ENCODE assay signal across 14 cellular contexts in the genomic region with DNA sequence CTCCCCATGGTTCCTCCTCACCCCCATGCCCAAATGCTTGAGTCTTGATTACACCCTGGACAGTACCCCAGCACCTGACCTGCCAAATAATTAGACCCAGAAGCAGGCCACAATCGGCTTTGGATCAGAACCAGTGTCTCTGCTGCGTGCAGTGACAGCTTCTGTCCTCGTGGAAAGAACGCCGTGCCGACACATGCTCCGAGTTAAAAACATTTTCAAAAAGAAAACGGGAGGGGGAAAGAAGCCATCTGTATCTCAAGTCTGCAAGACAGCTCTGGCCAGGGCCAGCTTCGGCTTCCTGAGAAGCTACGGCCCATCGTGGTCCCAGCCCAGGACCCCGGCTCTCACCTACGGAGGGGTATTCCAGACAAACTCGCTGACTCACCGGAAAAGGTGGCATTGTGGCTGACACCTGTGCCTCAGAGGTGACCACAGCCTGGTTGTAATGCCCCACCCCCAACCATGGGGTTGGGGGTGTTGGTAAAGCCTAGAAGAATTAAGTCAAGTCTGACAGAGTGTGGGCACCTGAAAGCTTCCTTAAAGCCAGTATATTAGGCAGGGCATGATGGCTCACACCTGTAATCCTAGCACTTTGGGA. TPM values are rescaled to one million over a fixed set of nuclear protein-coding genes. Genes with fewer than 3 reads are reported as not detected.
A peak's percentile ranks its signal among the peaks of the same experiment; 100 is the strongest.
DNase-seq lines count a peak whose midpoint lies in the region; ATAC-seq and TF ChIP-seq lines count a peak whose summit lies in the region.
"Had no signal": no experiment of that assay in that cellular context is flagged by ENCODE, and none has a peak within 500 bp of the region (broad histone marks: within the 10 kb centered on the region; RNA-seq: fewer than 3 reads in every experiment).

No MANE protein-coding gene starts in this region.

- H3K4me1 Mint-ChIP-seq in CD8-positive, alpha-beta memory T cell = peaks cover 62 to 79% (median 64%) of the 10 kb centered on the region in 3 donors
- peaks cover 69% of the 10 kb centered on the region for H3K4me1 Mint-ChIP-seq in nephron progenitor cell

- POLR2A ChIA-PET in CD8-positive, alpha-beta memory T cell (lab: Charles Lee) = no interaction called here

- in situ Hi-C loops in GM13977 (cut with MboI; ENCODE audit: low pct_unique_long_range_greater_than_20kb, low sequenced_read_pairs, unreplicated experiment) = no loop called here

- no peak for TF ChIP-seq CTCF in WERI-Rb-1 (IDR thresholded peaks at IDR 0.05; ENCODE audit: low read depth, low read length)
- TF ChIP-seq CTCF in nephron progenitor cell (IDR thresholded peaks at IDR 0.05) = no peak
- TF ChIP-seq CTCF in GM13977 (IDR thresholded peaks at IDR 0.05; ENCODE audit: extremely low read depth, insufficient read depth, missing control alignments) = no peak

- no peak for TF ChIP-seq POLR2A in GM18505 (IDR thresholded peaks at IDR 0.05; ENCODE audit: borderline replicate concordance, extremely low read depth, insufficient read depth, insufficient read length)

- no peaks in the 10 kb centered on the region for H3K9me3 ChIP-seq in CD8-positive, alpha-beta memory T cell (ENCODE audit: low read length)
- no peaks in the 10 kb centered on the region for H3K9me3 ChIP-seq in WERI-Rb-1 (ENCODE audit: severe bottlenecking)
- H3K9me3 ChIP-seq: ascending aorta; BLaER1 treated with 17β-estradiol and CSF1 and Interleukin-3, amounts not matched to agents 10 nM and 100 nM; mucosa of descending colon had no signal

- H3K9me3 Mint-ChIP-seq in CD8-positive, alpha-beta memory T cell = no peaks in the 10 kb centered on the region
- no peaks in the 10 kb centered on the region for H3K9me3 Mint-ChIP-seq in nephron progenitor cell

- H3K27ac Mint-ChIP-seq in CD8-positive, alpha-beta memory T cell = peak overlapping the region in 6 of 8 donors; percentile 17 to 88 (median 72)
- peak overlapping the region; percentile 34 for H3K27ac Mint-ChIP-seq in nephron progenitor cell

- H3K27ac ChIP-seq in CD8-positive, alpha-beta memory T cell (ENCODE audit: low read depth, low read length) = no peak overlapping the region
- H3K27ac ChIP-seq in WERI-Rb-1 = peak overlapping the region; percentile 94
- H3K27ac ChIP-seq: ascending aorta, epithelial cell of prostate had no signal

- no peaks in the 10 kb centered on the region for H3K27me3 ChIP-seq in CD8-positive, alpha-beta memory T cell (ENCODE audit: insufficient read depth, low read length, poor library complexity, severe bottlenecking)
- H3K27me3 ChIP-seq in WERI-Rb-1 (ENCODE audit: insufficient read depth, low read depth, severe bottlenecking) = no peaks in the 10 kb centered on the region
- H3K27me3 ChIP-seq: ascending aorta; BLaER1 treated with 17β-estradiol and CSF1 and Interleukin-3, amounts not matched to agents 10 nM and 100 nM had no signal

- CTCF ChIA-PET in CD8-positive, alpha-beta memory T cell (lab: Charles Lee) = interaction anchor here (0.9 kb wide), 1 partner anchor 109 kb away, joined by 4 read pairs; no protein-coding TSS in a partner anchor

- H3K4me1 ChIP-seq in CD8-positive, alpha-beta memory T cell (ENCODE audit: insufficient read depth, low read length) = peaks cover 53% of the 10 kb centered on the region

- no peaks in the 10 kb centered on the region for H3K27me3 Mint-ChIP-seq in CD8-positive, alpha-beta memory T cell
- H3K27me3 Mint-ChIP-seq in nephron progenitor cell (ENCODE audit: low read depth, poor library complexity) = no peaks in the 10 kb centered on the region

- no peak for ATAC-seq in GM18870 (IDR thresholded peaks at IDR 0.05; ENCODE audit: unreplicated experiment)
- ATAC-seq in GM18505 (IDR thresholded peaks at IDR 0.05; ENCODE audit: unreplicated experiment) = no peak
- ATAC-seq: mucosa of descending colon had no signal

- peaks cover 0 to 43% (median 6%) of the 10 kb centered on the region in 3 donors for H3K36me3 Mint-ChIP-seq in CD8-positive, alpha-beta memory T cell
- H3K36me3 Mint-ChIP-seq in nephron progenitor cell (ENCODE audit: low read depth) = peaks cover 53% of the 10 kb centered on the region

- no peaks in the 10 kb centered on the region for H3K36me3 ChIP-seq in CD8-positive, alpha-beta memory T cell (ENCODE audit: insufficient read depth, low read length)
- peaks cover 69% of the 10 kb centered on the region for H3K36me3 ChIP-seq in WERI-Rb-1

- H3K4me3 ChIP-seq in CD8-positive, alpha-beta memory T cell (ENCODE audit: low read length) = no peak overlapping the region
- no peak overlapping the region for H3K4me3 ChIP-seq in WERI-Rb-1 (ENCODE audit: low read depth, low read length)
- H3K4me3 ChIP-seq: ascending aorta; BLaER1 treated with 17β-estradiol and CSF1 and Interleukin-3, amounts not matched to agents 10 nM and 100 nM; mucosa of descending colon had no signal

- DNase-seq in CD8-positive, alpha-beta memory T cell = peak in 4 of 5 donors; percentile 18 to 64 (median 42)
- DNase-seq in WERI-Rb-1 = no peak
- DNase-seq in effector CD4-positive, alpha-beta T cell = peak; percentile 9
- DNase-seq in nephron progenitor cell = no peak
- DNase-seq in mucosa of gallbladder (ENCODE audit: low spot score) = no peak
- DNase-seq in GM13977 (ENCODE audit: low spot score) = no peak
- DNase-seq: activated CD4-positive, CD25-positive, alpha-beta regulatory T cell treated with anti-CD3 and anti-CD28 coated beads, Interleukin-2, amount 50 U/mL, for 72 hours; mucosa of descending colon; NCI-H1105 treated with DMSO at 0.1 percent for 48 hours had no signal

- H3K4me3 Mint-ChIP-seq in CD8-positive, alpha-beta memory T cell = peak overlapping the region in 6 of 7 donors; percentile 20 to 67 (median 42)
- H3K4me3 Mint-ChIP-seq in nephron progenitor cell = no peak overlapping the region

RNA-seq across cellular contexts. Expression of a gene that starts 25.8 kb away (rescaled TPM):
- 10 to 100 TPM; 41.6 to 52.7 TPM for total RNA-seq in CD8-positive, alpha-beta memory T cell
- 17.6 TPM for polyA plus RNA-seq in CD8-positive, alpha-beta memory T cell
- 110 TPM for total RNA-seq in mucosa of gallbladder

Comparison
In these comparisons a context has a peak if more than half of its experiments do, and no peak if none do; other contexts are left out.
1. DNase-seq: peak in CD8-positive, alpha-beta memory T cell (4 of 5) and effector CD4-positive, alpha-beta T cell (single experiment); none in WERI-Rb-1 (single experiment), nephron progenitor cell (single experiment), mucosa of gallbladder (single experiment) and GM13977 (single experiment).